In genomic region chr13:33610471-33611015, GRCh38 we compare ENCODE assay signal across 8 cellular contexts.
DNase-seq lines count a peak whose midpoint lies in the region; ATAC-seq and TF ChIP-seq lines count a peak whose summit lies in the region.

No MANE protein-coding gene starts in this region.

- WGBS in mammary epithelial cell (ENCODE audit: low coverage, missing lambda C conversion rate): 90% methylated on average over 14 of the region's 22 CpGs

- ATAC-seq in left ventricle myocardium superior (peak; percentile 83), GM21529 (IDR thresholded peaks at IDR 0.05; ENCODE audit: unreplicated experiment) (no peak), GM18511 (IDR thresholded peaks at IDR 0.05; ENCODE audit: unreplicated experiment) (no peak)

- no peaks in the 10 kb centered on the region for H3K27me3 ChIP-seq in breast epithelium
- no peaks in the 10 kb centered on the region for H3K27me3 ChIP-seq in mammary epithelial cell (ENCODE audit: insufficient read depth, low read length)
- H3K27me3 ChIP-seq in skeletal muscle tissue (ENCODE audit: control insufficient read depth in 3 of 3, insufficient read depth in 3 of 3, low read length in 3 of 3): no peaks in the 10 kb centered on the region

- peak overlapping the region in 2 of 3 donors; percentile 7 to 50 for H3K4me3 ChIP-seq in breast epithelium
- no peak overlapping the region for H3K4me3 ChIP-seq in mammary epithelial cell (replicated peaks in 1 of 3; ENCODE audit: insufficient read depth in 1 of 3, low read depth in 2 of 3, low read length in 3 of 3)
- peak overlapping the region; percentile 65 to 79 (median 71) for H3K4me3 ChIP-seq in skeletal muscle tissue (ENCODE audit: low read length in 3 of 3)

- dilution Hi-C loops in mammary epithelial cell (cut with HindIII; ENCODE audit: low sequenced_read_pairs): no loop called here

- no peak for TF ChIP-seq POLR2A in breast epithelium (IDR thresholded peaks at IDR 0.05)

- no peak overlapping the region for H3K4me2 ChIP-seq in mammary epithelial cell (ENCODE audit: insufficient read depth, low read depth, low read length)

- intact Hi-C loops in breast epithelium (cut with DNase I; ENCODE audit: low total_unique reads): no loop called here
- intact Hi-C loops in mammary epithelial cell (cut with micrococcal nuclease): no loop called here
- intact Hi-C loops in left ventricle myocardium superior (cut with micrococcal nuclease): no loop called here

- no peak for DNase-seq in breast epithelium (ENCODE audit: low spot score in 2 of 2)
- DNase-seq in mammary epithelial cell: no peak
- DNase-seq in activated effector memory CD4-positive, alpha-beta T cell treated with anti-CD3 and anti-CD28 coated beads, Interleukin-2, amount 50 U/mL, for 16 hours: peak; percentile 89
- peak; percentile 84 for DNase-seq in left ventricle myocardium superior
- no peak for DNase-seq in SW 1271 (lab: John Stamatoyannopoulos, UW)

- H3K4me1 ChIP-seq in breast epithelium (no peaks in the 10 kb centered on the region), mammary epithelial cell (ENCODE audit: insufficient read depth, low read length) (no peaks in the 10 kb centered on the region), skeletal muscle tissue (ENCODE audit: control insufficient read depth in 3 of 3, insufficient read depth in 3 of 3, low read length in 3 of 3) (peaks cover 18 to 45% (median 30%) of the 10 kb centered on the region in 3 donors)

- H3K36me3 ChIP-seq in breast epithelium: no peaks in the 10 kb centered on the region
- no peaks in the 10 kb centered on the region for H3K36me3 ChIP-seq in mammary epithelial cell (ENCODE audit: insufficient read depth, low read length)
- no peaks in the 10 kb centered on the region for H3K36me3 ChIP-seq in skeletal muscle tissue (ENCODE audit: control insufficient read depth in 3 of 3, insufficient read depth in 3 of 3, low read length in 3 of 3)

- no TSS peak for BruUV-seq in mammary epithelial cell (replicated peaks; lab: Mats Ljungman, UMichigan)

- H3K27ac ChIP-seq in breast epithelium (peak overlapping the region; percentile 19 to 90), mammary epithelial cell (ENCODE audit: insufficient read depth, low read depth, low read length) (no peak overlapping the region), skeletal muscle tissue (ENCODE audit: low read depth, low read length) (peak overlapping the region; percentile 88)

- H2AFZ ChIP-seq in mammary epithelial cell (ENCODE audit: low read depth, low read length): no peak overlapping the region

- CTCF ChIA-PET in mammary epithelial cell (lab: Charles Lee; ENCODE audit: low non-redundant PET): interaction anchor here (0.5 kb wide), 1 partner anchor 41 kb away, joined by 4 read pairs; no protein-coding TSS in a partner anchor

- H3K9ac ChIP-seq in mammary epithelial cell (ENCODE audit: insufficient read depth, low read length): no peak overlapping the region
- H3K9ac ChIP-seq in skeletal muscle tissue (ENCODE audit: low read depth in 1 of 3, low read length in 3 of 3): peak overlapping the region; percentile 71 to 90 (median 82)

- no peaks in the 10 kb centered on the region for H3K79me2 ChIP-seq in mammary epithelial cell (ENCODE audit: insufficient read depth, low read length)

- TF ChIP-seq CTCF in breast epithelium (IDR thresholded peaks at IDR 0.05): no peak
- no peak for TF ChIP-seq CTCF in mammary epithelial cell (conservative IDR thresholded peaks at IDR 0.05 in 1 of 2, IDR thresholded peaks at IDR 0.05 in 1 of 2; ENCODE audit: extremely low read depth in 1 of 2, insufficient read depth in 1 of 2, low read depth in 1 of 2, low read length in 2 of 2)

- in situ Hi-C loops in mammary epithelial cell (cut with MboI; ENCODE audit: low sequenced_read_pairs in 2 of 2): no loop called here

- H4K20me1 ChIP-seq in mammary epithelial cell (ENCODE audit: insufficient read depth, low read length): no peaks in the 10 kb centered on the region

- H3K9me3 ChIP-seq in breast epithelium (no peaks in the 10 kb centered on the region), mammary epithelial cell (replicated peaks; ENCODE audit: insufficient read depth, low read length) (no peaks in the 10 kb centered on the region), skeletal muscle tissue (ENCODE audit: control insufficient read depth in 3 of 3, low read length in 3 of 3) (no peaks in the 10 kb centered on the region)

Comparison
In these comparisons a context has a peak if more than half of its experiments do, and no peak if none do; other contexts are left out.
1. H3K4me3 ChIP-seq: peak in breast epithelium (2 of 3) and skeletal muscle tissue (3 of 3); none in mammary epithelial cell (0 of 3).
2. DNase-seq: peak in activated effector memory CD4-positive, alpha-beta T cell treated with anti-CD3 and anti-CD28 coated beads, Interleukin-2, amount 50 U/mL, for 16 hours (single experiment) and left ventricle myocardium superior (single experiment); none in breast epithelium (0 of 2), mammary epithelial cell (single experiment) and SW 1271 (0 of 2).